ENCODE assay signal across 18 cellular contexts in genomic region chr1:233668146-233668724, GRCh38. TPM values are rescaled to one million over a fixed set of nuclear protein-coding genes. Genes with fewer than 3 reads are reported as not detected.
DNase-seq lines count a peak whose midpoint lies in the region; ATAC-seq, FAIRE-seq and TF ChIP-seq lines count a peak whose summit lies in the region.
"Had no signal": no experiment of that assay in that cellular context is flagged by ENCODE, and none has a peak within 500 bp of the region (broad histone marks: within the 10 kb centered on the region; RNA-seq: fewer than 3 reads in every experiment).

No MANE protein-coding gene starts in this region.

- no peak for ATAC-seq in GM18502 (IDR thresholded peaks at IDR 0.05; ENCODE audit: poor library complexity, unreplicated experiment)
- ATAC-seq: naive thymus-derived CD8-positive, alpha-beta T cell had no signal

- H3K27ac Mint-ChIP-seq in nephron: peak overlapping the region in 2 of 3 experiments; percentile 45 to 57
- H3K27ac Mint-ChIP-seq: activated B cell treated with CpG ODN at 0.5 μM for 24 hours; activated CD8-positive, alpha-beta memory T cell treated with anti-CD3 and anti-CD28 coated beads, Interleukin-2, amount 10 ng/mL, durations not matched to agents 7 days and 5 days; naive thymus-derived CD8-positive, alpha-beta T cell had no signal

- H3K9me3 ChIP-seq in esophagus squamous epithelium (no peaks in the 10 kb centered on the region), neuronal stem cell (replicated peaks in 1 of 2; ENCODE audit: control insufficient read depth in 2 of 2, insufficient read depth in 1 of 2, low read depth in 1 of 2, low read length in 2 of 2) (no peaks in the 10 kb centered on the region), tibial artery (no peaks in the 10 kb centered on the region)
- H3K9me3 ChIP-seq: thyroid gland had no signal

- H3K4me1 Mint-ChIP-seq in nephron: peaks cover 29% of the 10 kb centered on the region
- H3K4me1 Mint-ChIP-seq: activated B cell treated with CpG ODN at 0.5 μM for 24 hours; naive thymus-derived CD8-positive, alpha-beta T cell had no signal

- H3K36me3 ChIP-seq in esophagus squamous epithelium (peaks cover 0 to 18% (median 0%) of the 10 kb centered on the region in 3 donors), neuronal stem cell (replicated peaks in 1 of 2; ENCODE audit: control insufficient read depth in 2 of 2, insufficient read depth in 2 of 2, low read length in 2 of 2) (no peaks in the 10 kb centered on the region), tibial artery (no peaks in the 10 kb centered on the region)
- H3K36me3 ChIP-seq: brain microvascular endothelial cell, thyroid gland had no signal

- no peaks in the 10 kb centered on the region for H3K9me3 Mint-ChIP-seq in nephron
- H3K9me3 Mint-ChIP-seq: activated B cell treated with CpG ODN at 0.5 μM for 24 hours had no signal

- H3K27me3 Mint-ChIP-seq in nephron (ENCODE audit: low read depth): peaks cover 4% of the 10 kb centered on the region

- no peak overlapping the region for H2AFZ ChIP-seq in neuronal stem cell (ENCODE audit: low read length)

- H3K27me3 ChIP-seq in esophagus squamous epithelium: no peaks in the 10 kb centered on the region
- H3K27me3 ChIP-seq in neuronal stem cell (ENCODE audit: control insufficient read depth in 3 of 3, insufficient read depth in 3 of 3, low read depth in 1 of 3, low read length in 3 of 3): peaks cover 0 to 2% (median 0%) of the 10 kb centered on the region in 3 experiments
- no peaks in the 10 kb centered on the region for H3K27me3 ChIP-seq in tibial artery
- H3K27me3 ChIP-seq: brain microvascular endothelial cell, thyroid gland had no signal

- no peak overlapping the region for H3K23ac ChIP-seq in neuronal stem cell (ENCODE audit: low read depth, low read length, poor library complexity)

- no peak overlapping the region for H4K91ac ChIP-seq in neuronal stem cell (ENCODE audit: low read depth, low read length, poor library complexity)

- no peak overlapping the region for H2BK15ac ChIP-seq in neuronal stem cell (ENCODE audit: low read length)

- TF ChIP-seq CTCF in esophagus squamous epithelium (IDR thresholded peaks at IDR 0.05) (no peak), nephron (IDR thresholded peaks at IDR 0.05; ENCODE audit: unreplicated experiment in 3 of 3) (no peak), tibial artery (IDR thresholded peaks at IDR 0.05) (no peak)

- 43 to 50% methylated on average over 8 of the region's 8 CpGs for WGBS in esophagus squamous epithelium, 2 donors
- no CpG with 5 or more reads among the region's 8 CpGs for WGBS in neuronal stem cell (ENCODE audit: extremely low coverage in 2 of 2, insufficient read length in 2 of 2, insufficient replicate concordance in 1 of 2), 2 donors

- H3K36me3 Mint-ChIP-seq in nephron (ENCODE audit: low read depth): peaks cover 4% of the 10 kb centered on the region
- H3K36me3 Mint-ChIP-seq: activated CD8-positive, alpha-beta memory T cell treated with anti-CD3 and anti-CD28 coated beads, Interleukin-2, amount 10 ng/mL, durations not matched to agents 7 days and 5 days; naive thymus-derived CD8-positive, alpha-beta T cell had no signal

- no peak overlapping the region for H3K9ac ChIP-seq in neuronal stem cell (ENCODE audit: low read depth, low read length, poor library complexity)

- intact Hi-C loops in esophagus squamous epithelium (cut with DNase I) (no loop called here), tibial artery (cut with DNase I; ENCODE audit: low total_unique reads) (no loop called here)

- H3K18ac ChIP-seq in neuronal stem cell (ENCODE audit: low read length): no peak overlapping the region

- no peak overlapping the region for H2BK5ac ChIP-seq in neuronal stem cell (ENCODE audit: low read length)

- H3K27ac ChIP-seq in esophagus squamous epithelium (peak overlapping the region in 3 of 4 donors; percentile 61 to 81 (median 76)), neuronal stem cell (replicated peaks; ENCODE audit: low read length) (no peak overlapping the region), tibial artery (no peak overlapping the region)
- H3K27ac ChIP-seq: brain microvascular endothelial cell, C4-2B, thyroid gland had no signal

- peaks cover 0 to 19% (median 0%) of the 10 kb centered on the region in 3 donors for H3K4me1 ChIP-seq in esophagus squamous epithelium
- H3K4me1 ChIP-seq in neuronal stem cell (ENCODE audit: control insufficient read depth in 2 of 2, insufficient read depth in 1 of 2, low read depth in 1 of 2, low read length in 2 of 2): peaks cover 0 to 2% of the 10 kb centered on the region in 2 donors
- H3K4me1 ChIP-seq in tibial artery: peaks cover 0 to 24% (median 9%) of the 10 kb centered on the region in 4 donors
- H3K4me1 ChIP-seq: thyroid gland had no signal

- H3K14ac ChIP-seq in neuronal stem cell (ENCODE audit: low read length): no peak overlapping the region

- peak; percentile 36 for FAIRE-seq in GM12892 (lab: Jason Lieb, UNC)
- FAIRE-seq: GM12891 had no signal

- no peaks in the 10 kb centered on the region for H3K79me1 ChIP-seq in neuronal stem cell (ENCODE audit: low read depth, low read length)

- no peak overlapping the region for H2AK5ac ChIP-seq in neuronal stem cell (ENCODE audit: low read depth, low read length)

- H4K8ac ChIP-seq in neuronal stem cell (ENCODE audit: low read depth, low read length): no peak overlapping the region

- no peak for TF ChIP-seq POLR2A in GM12892 (IDR thresholded peaks at IDR 0.05; ENCODE audit: low read depth, low read length)
- TF ChIP-seq POLR2A in esophagus squamous epithelium (IDR thresholded peaks at IDR 0.05): no peak

- no peak overlapping the region for H3K4me3 Mint-ChIP-seq in nephron
- H3K4me3 Mint-ChIP-seq: activated B cell treated with CpG ODN at 0.5 μM for 24 hours; activated CD8-positive, alpha-beta memory T cell treated with anti-CD3 and anti-CD28 coated beads, Interleukin-2, amount 10 ng/mL, durations not matched to agents 7 days and 5 days; naive thymus-derived CD8-positive, alpha-beta T cell had no signal

- no peak overlapping the region for H2BK120ac ChIP-seq in neuronal stem cell (ENCODE audit: low read depth, low read length)

- no peak overlapping the region for H3K4me2 ChIP-seq in neuronal stem cell (ENCODE audit: insufficient read depth, low read length, poor library complexity, severe bottlenecking)

- no peak overlapping the region for H3K4me3 ChIP-seq in esophagus squamous epithelium
- H3K4me3 ChIP-seq in neuronal stem cell (ENCODE audit: low read length in 2 of 2): no peak overlapping the region
- no peak overlapping the region for H3K4me3 ChIP-seq in tibial artery
- H3K4me3 ChIP-seq: thyroid gland had no signal

- no peak overlapping the region for H2BK12ac ChIP-seq in neuronal stem cell (ENCODE audit: low read length)

- DNase-seq in GM12892 (ENCODE audit: insufficient read length) (no peak), NCI-H82 treated with DMSO at 0.1 percent for 48 hours (lab: John Stamatoyannopoulos, UW; ENCODE audit: unreplicated experiment) (peak; percentile 19), esophagus squamous epithelium (lab: John Stamatoyannopoulos, UW) (no peak), neuronal stem cell (ENCODE audit: low spot score) (no peak), tibial artery (no peak)
- DNase-seq in activated CD4-positive, alpha-beta T cell treated with anti-CD3 and anti-CD28 coated beads, Interleukin-2, amount 50 U/mL, for 1 hour: no peak
- DNase-seq: activated B cell treated with CpG ODN at 0.5 μM for 24 hours; activated CD8-positive, alpha-beta memory T cell treated with anti-CD3 and anti-CD28 coated beads, Interleukin-2, amount 10 ng/mL, durations not matched to agents 7 days and 5 days; activated naive CD4-positive, alpha-beta T cell treated with Interleukin-2 at 50 U/mL for 16 hours; brain microvascular endothelial cell; EL; naive thymus-derived CD8-positive, alpha-beta T cell; NCI-H345; thyroid gland had no signal

- H3K4ac ChIP-seq in neuronal stem cell (ENCODE audit: low read length): no peak overlapping the region

RNA-seq across cellular contexts. Expression of gene KCNK1, which starts 54.3 kb away (rescaled TPM):
- 3.2 TPM for polyA plus RNA-seq in GM12892 (2012; ENCODE audit: missing spikeins)
- 10 to 100 TPM; 11.2 to 25.7 (median 16.7) TPM for total RNA-seq in esophagus squamous epithelium
- polyA plus RNA-seq in neuronal stem cell (2013, experiment 1 of 2): 0.06 TPM
- polyA plus RNA-seq in neuronal stem cell (2013, experiment 2 of 2): 0.06 TPM
- total RNA-seq: activated B cell treated with CpG ODN at 0.5 μM for 24 hours; naive thymus-derived CD8-positive, alpha-beta T cell had no signal
- polyA plus RNA-seq: naive thymus-derived CD8-positive, alpha-beta T cell had no signal

Comparison
In these comparisons a context has a peak if more than half of its experiments do, and no peak if none do; other contexts are left out.
1. H3K27ac ChIP-seq: peak in esophagus squamous epithelium (3 of 4); none in neuronal stem cell (single experiment) and tibial artery (0 of 2).